Comparison of ENCODE assay signal across 1 cellular context in the genomic region with DNA sequence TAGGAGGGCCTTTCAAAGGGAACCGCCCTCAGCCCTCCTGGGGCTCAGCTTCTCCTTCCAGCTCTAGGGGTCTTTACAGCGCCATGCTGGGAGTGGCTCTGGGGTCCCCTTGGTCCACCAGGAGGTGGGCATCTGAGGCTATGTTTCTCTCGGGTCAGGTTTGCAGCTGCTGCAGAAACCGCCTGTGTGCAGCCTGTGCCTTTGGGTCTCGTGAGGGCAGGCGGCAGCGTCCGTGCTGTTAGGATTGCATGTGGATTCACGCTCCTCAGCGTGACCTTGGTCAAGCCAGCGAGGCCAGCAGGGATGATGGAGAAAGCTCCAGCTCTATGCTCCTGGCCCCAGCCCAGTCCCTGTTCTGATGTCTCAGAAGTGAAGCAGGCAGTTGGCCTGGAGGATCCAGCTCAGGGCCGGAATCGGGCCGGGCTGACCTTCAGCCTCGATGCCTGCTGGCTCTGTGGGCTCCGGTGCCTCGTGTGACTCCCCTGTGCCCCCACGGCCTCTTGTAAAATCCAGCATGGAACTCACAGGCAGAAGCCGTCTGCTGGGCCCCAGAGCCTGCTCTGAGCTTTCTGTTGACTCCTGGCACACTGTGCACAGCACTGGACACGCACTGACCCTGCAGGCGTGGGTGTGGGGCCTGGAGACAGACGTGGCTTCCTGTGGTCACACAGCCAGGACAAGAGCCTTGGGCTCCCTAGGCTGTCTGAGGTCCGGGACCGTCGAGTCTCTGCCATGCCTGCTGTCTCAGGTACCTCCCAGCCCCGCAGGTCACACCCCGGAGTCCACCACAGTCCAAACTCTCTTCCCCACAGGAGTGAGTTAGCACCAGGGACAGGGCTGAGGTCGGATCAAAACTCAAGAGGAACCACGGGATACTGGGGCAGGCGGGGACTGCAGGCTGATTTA.
TF ChIP-seq lines count a peak whose summit lies in the region.

No MANE protein-coding gene starts in this region.

TF ChIP-seq in IMR-90, 13 proteins besides CTCF, POLR2A, EP300 and RAD21:
- TF ChIP-seq SMC3 (IDR thresholded peaks at IDR 0.05; ENCODE audit: low read depth, low read length): no peak
- TF ChIP-seq, protein P1, sequence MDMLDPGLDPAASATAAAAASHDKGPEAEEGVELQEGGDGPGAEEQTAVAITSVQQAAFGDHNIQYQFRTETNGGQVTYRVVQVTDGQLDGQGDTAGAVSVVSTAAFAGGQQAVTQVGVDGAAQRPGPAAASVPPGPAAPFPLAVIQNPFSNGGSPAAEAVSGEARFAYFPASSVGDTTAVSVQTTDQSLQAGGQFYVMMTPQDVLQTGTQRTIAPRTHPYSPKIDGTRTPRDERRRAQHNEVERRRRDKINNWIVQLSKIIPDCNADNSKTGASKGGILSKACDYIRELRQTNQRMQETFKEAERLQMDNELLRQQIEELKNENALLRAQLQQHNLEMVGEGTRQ (IDR thresholded peaks at IDR 0.05; ENCODE audit: low read depth, low read length): no peak
